In genomic region chr9:33024966-33025571, GRCh38 we compare ENCODE assay signal across 8 cellular contexts. TPM values are rescaled to one million over a fixed set of nuclear protein-coding genes. Genes with fewer than 3 reads are reported as not detected.
DNase-seq lines count a peak whose midpoint lies in the region; ATAC-seq and TF ChIP-seq lines count a peak whose summit lies in the region.

TSS of gene DNAJA1 (plus strand) at chr9:33025273. CDS start at chr9:33026485, 1,212 bp downstream.

- peak; percentile 95 for ATAC-seq in GM18907 (IDR thresholded peaks at IDR 0.05; ENCODE audit: unreplicated experiment)
- ATAC-seq in HG03139 (IDR thresholded peaks at IDR 0.05; ENCODE audit: unreplicated experiment) = peak; percentile 93
- ATAC-seq in activated B cell treated with CpG ODN at 0.5 μM for 24 hours (ENCODE audit: low read depth) = peak; percentile 84

- H3K4me1 Mint-ChIP-seq in activated B cell treated with CpG ODN at 0.5 μM for 24 hours = peaks cover 63% of the 10 kb centered on the region

- no peaks in the 10 kb centered on the region for H3K27me3 Mint-ChIP-seq in activated B cell treated with CpG ODN at 0.5 μM for 24 hours

- intact Hi-C loops in activated B cell treated with CpG ODN at 0.5 μM for 24 hours (cut with micrococcal nuclease) = loop anchor here (1.0 to 10.0 kb wide), 11 partner anchors 19 to 1300 kb away; partner anchors contain the start of genes APTX, B4GALT1, BAG1 and KIF24

- POLR2A ChIA-PET in activated B cell treated with CpG ODN at 0.5 μM for 24 hours (lab: Charles Lee) = interaction anchor here (0.7 to 4.5 kb wide), 33 partner anchors 9 to 791 kb away, joined by 3 to 39 read pairs (median 5); partner anchors contain the start of genes APTX, B4GALT1, BAG1 and CHMP5

- H3K9me3 Mint-ChIP-seq in activated B cell treated with CpG ODN at 0.5 μM for 24 hours = no peaks in the 10 kb centered on the region

- H3K36me3 Mint-ChIP-seq in activated B cell treated with CpG ODN at 0.5 μM for 24 hours (ENCODE audit: low read depth) = peaks cover 54% of the 10 kb centered on the region

- CTCF ChIA-PET in activated B cell treated with CpG ODN at 0.5 μM for 24 hours (lab: Charles Lee) = no interaction called here

- DNase-seq in AG08396 (ENCODE audit: low spot score) (peak; percentile 97), NCI-H2227 treated with DMSO at 0.1 percent for 48 hours (lab: John Stamatoyannopoulos, UW) (peak; percentile 72), activated B cell treated with CpG ODN at 0.5 μM for 24 hours (peak; percentile 98), cardiac fibroblast (ENCODE audit: low read depth in 2 of 2) (peak; percentile 94 to 98), iris pigment epithelial cell (ENCODE audit: low read depth) (peak; percentile 92)
- peak; percentile 89 to 93 for DNase-seq in stimulated activated CD4-positive, alpha-beta T cell treated with anti-CD3 and anti-CD28 coated beads, Interleukin-12 subunit alpha, Interleukin-12 subunit beta, amount 100 ng/mL, for 24 hours (ENCODE audit: low read depth in 2 of 2)

- H3K4me3 ChIP-seq in cardiac fibroblast (replicated peaks in 1 of 2; ENCODE audit: low read depth in 2 of 2, low read length in 2 of 2) = peak within 1 kb of the TSS; percentile 99 to 100

- peak within 1 kb of the TSS; percentile 95 for H3K4me3 Mint-ChIP-seq in activated B cell treated with CpG ODN at 0.5 μM for 24 hours

- H3K27ac Mint-ChIP-seq in activated B cell treated with CpG ODN at 0.5 μM for 24 hours = peak within 1 kb of the TSS; percentile 88

- TF ChIP-seq CTCF in activated B cell treated with CpG ODN at 0.5 μM for 24 hours (IDR thresholded peaks at IDR 0.05) (no peak), cardiac fibroblast (IDR thresholded peaks at IDR 0.05; ENCODE audit: low read depth, low read length) (no peak)

RNA-seq across cellular contexts. Expression of gene DNAJA1, which starts in this region (rescaled TPM):
- 107 and 117 TPM in 2 replicates for total RNA-seq in activated B cell treated with CpG ODN at 0.5 μM for 24 hours

Comparison
In these comparisons a context has a peak if more than half of its experiments do, and no peak if none do; other contexts are left out.
1. Peak in every context shown above with its lines: DNase-seq, ATAC-seq and H3K4me3 ChIP-seq.